In the genomic region with DNA sequence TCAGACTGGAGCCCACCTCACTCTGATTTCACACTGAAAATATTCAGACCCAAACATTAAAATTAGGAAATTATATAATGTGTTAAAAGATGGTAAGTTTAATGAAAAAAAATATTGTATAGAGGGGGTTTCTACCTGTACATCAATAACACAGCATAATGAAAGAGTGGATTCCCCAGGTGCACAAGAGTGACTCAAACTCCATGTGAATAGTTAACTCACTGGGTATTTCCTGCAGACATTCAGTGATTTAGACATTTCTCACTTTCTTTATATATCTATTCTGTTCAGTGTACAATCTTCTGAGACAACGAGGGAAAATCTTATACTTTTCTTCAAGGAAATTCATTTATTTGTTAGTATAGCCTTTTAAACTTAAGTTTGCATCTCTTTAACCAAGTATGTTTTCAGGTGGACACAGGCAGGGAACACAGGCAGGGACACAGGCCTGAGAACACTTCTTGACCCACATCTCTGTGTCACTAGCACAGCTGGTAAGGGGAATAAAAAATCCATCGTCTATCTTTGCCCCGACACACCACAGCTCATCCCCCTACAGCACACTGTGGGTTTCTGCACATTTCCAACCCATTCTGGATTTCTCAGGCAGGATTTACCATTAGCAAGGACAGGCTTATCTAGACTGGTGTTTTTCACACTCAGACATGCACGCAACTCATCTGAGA, we compare ENCODE assay signal across 14 cellular contexts.
DNase-seq lines count a peak whose midpoint lies in the region; ATAC-seq and TF ChIP-seq lines count a peak whose summit lies in the region.
"Had no signal": no experiment of that assay in that cellular context is flagged by ENCODE, and none has a peak within 500 bp of the region (broad histone marks: within the 10 kb centered on the region; RNA-seq: fewer than 3 reads in every experiment).

No MANE protein-coding gene starts in this region.

- no peaks in the 10 kb centered on the region for H3K27me3 ChIP-seq in adrenal gland
- H3K27me3 ChIP-seq: body of pancreas had no signal

- no peaks in the 10 kb centered on the region for H3K36me3 ChIP-seq in adrenal gland (replicated peaks in 1 of 2)

- no peaks in the 10 kb centered on the region for H3K4me1 ChIP-seq in adrenal gland (replicated peaks in 1 of 2)
- H3K4me1 ChIP-seq: psoas muscle had no signal

- intact Hi-C loops in adrenal gland (cut with DNase I) = no loop called here

- no peaks in the 10 kb centered on the region for H3K36me3 Mint-ChIP-seq in T-cell

- H3K4me3 ChIP-seq in adrenal gland = no peak overlapping the region
- H3K4me3 ChIP-seq: body of pancreas, psoas muscle had no signal

- peaks cover 0 to 4% of the 10 kb centered on the region in 2 donors for H3K27me3 Mint-ChIP-seq in T-cell
- H3K27me3 Mint-ChIP-seq: activated T-cell treated with anti-CD3 and anti-CD28 coated beads, Interleukin-2, amount 50 U/mL, for 24 hours had no signal

- POLR2A ChIA-PET in T-cell (lab: Charles Lee) = no interaction called here

- no peaks in the 10 kb centered on the region for H3K9me3 ChIP-seq in adrenal gland (replicated peaks in 1 of 3)
- H3K9me3 ChIP-seq: body of pancreas, psoas muscle had no signal

- CTCF ChIA-PET in T-cell (lab: Charles Lee) = no interaction called here

- no peak overlapping the region for H3K27ac Mint-ChIP-seq in T-cell
- H3K27ac Mint-ChIP-seq: activated T-cell treated with anti-CD3 and anti-CD28 coated beads, Interleukin-2, amount 50 U/mL, for 24 hours had no signal

- peak; percentile 67 for ATAC-seq in GM18505 (IDR thresholded peaks at IDR 0.05; ENCODE audit: unreplicated experiment)
- ATAC-seq in GM19452 (IDR thresholded peaks at IDR 0.05; ENCODE audit: unreplicated experiment) = peak; percentile 77
- peak; percentile 74 for ATAC-seq in HG02798 (IDR thresholded peaks at IDR 0.05; ENCODE audit: poor library complexity, unreplicated experiment)
- ATAC-seq in HG03457 (IDR thresholded peaks at IDR 0.05; ENCODE audit: unreplicated experiment) = peak; percentile 76
- no peak for ATAC-seq in T-cell (replicated peaks in 1 of 4)
- ATAC-seq: body of pancreas, psoas muscle had no signal

- H3K9me3 Mint-ChIP-seq in T-cell = no peaks in the 10 kb centered on the region
- H3K9me3 Mint-ChIP-seq: activated T-cell treated with anti-CD3 and anti-CD28 coated beads, Interleukin-2, amount 50 U/mL, for 24 hours had no signal

- TF ChIP-seq POLR2A in GM18505 (IDR thresholded peaks at IDR 0.05; ENCODE audit: borderline replicate concordance, extremely low read depth, insufficient read depth, insufficient read length) (no peak), adrenal gland (IDR thresholded peaks at IDR 0.05) (no peak)

- H3K27ac ChIP-seq in adrenal gland = no peak overlapping the region
- H3K27ac ChIP-seq: body of pancreas, psoas muscle, VCaP had no signal

- WGBS in adrenal gland, 4 donors = 80 to 94% (median 88%) methylated on average over 4 of the region's 4 CpGs

- no peaks in the 10 kb centered on the region for H3K4me1 Mint-ChIP-seq in T-cell

- no peak for TF ChIP-seq CTCF in adrenal gland (IDR thresholded peaks at IDR 0.05)

- no peak overlapping the region for H3K4me3 Mint-ChIP-seq in T-cell
- H3K4me3 Mint-ChIP-seq: activated T-cell treated with anti-CD3 and anti-CD28 coated beads, Interleukin-2, amount 50 U/mL, for 24 hours had no signal

- no peak for DNase-seq in stimulated activated CD4-positive, alpha-beta T cell treated with anti-CD3 and anti-CD28 coated beads, Interleukin-4, amount 100 ng/mL, for 1 hour
- DNase-seq in T-cell (no peak), adrenal gland (no peak), amniotic stem cell (lab: John Stamatoyannopoulos, UW) (no peak)
- DNase-seq: activated T-cell treated with anti-CD3 and anti-CD28 coated beads, Interleukin-2, amount 50 U/mL, for 24 hours; body of pancreas; KG1; midbrain; psoas muscle had no signal

Comparison
In these comparisons a context has a peak if more than half of its experiments do, and no peak if none do; other contexts are left out.
1. ATAC-seq: peak in GM18505 (single experiment), GM19452 (single experiment), HG02798 (single experiment) and HG03457 (single experiment); none in T-cell (0 of 4).